10 cellular contexts compared by ENCODE assay signal in genomic region chr4:186727977-186728519, GRCh38. TPM values are rescaled to one million over a fixed set of nuclear protein-coding genes. Genes with fewer than 3 reads are reported as not detected.
DNase-seq lines count a peak whose midpoint lies in the region; TF ChIP-seq lines count a peak whose summit lies in the region.
"Had no signal": no experiment of that assay in that cellular context is flagged by ENCODE, and none has a peak within 500 bp of the region (broad histone marks: within the 10 kb centered on the region; RNA-seq: fewer than 3 reads in every experiment).

No MANE protein-coding gene starts in this region.

- H3K4me2 ChIP-seq in osteoblast (ENCODE audit: insufficient read depth, low read length): peak overlapping the region; percentile 94

- H3K27ac ChIP-seq in SJSA1 (peak overlapping the region; percentile 95), osteoblast (ENCODE audit: low read depth, low read length) (peak overlapping the region; percentile 99), uterus (no peak overlapping the region)

- H2AFZ ChIP-seq in osteoblast (ENCODE audit: low read length): no peak overlapping the region

- H3K9me3 ChIP-seq in SJSA1 (replicated peaks): no peaks in the 10 kb centered on the region
- H3K9me3 ChIP-seq in osteoblast (ENCODE audit: low read depth, low read length): no peaks in the 10 kb centered on the region
- H3K9me3 ChIP-seq in uterus: no peaks in the 10 kb centered on the region

- H4K20me1 ChIP-seq in osteoblast (ENCODE audit: insufficient read depth, low read length): peaks cover 5% of the 10 kb centered on the region

- intact Hi-C loops in uterus (cut with DNase I; ENCODE audit: low total_unique reads): no loop called here

- H3K4me1 ChIP-seq in SJSA1 (replicated peaks) (peaks cover 20% of the 10 kb centered on the region), osteoblast (ENCODE audit: insufficient read depth, low read length) (peaks cover 20% of the 10 kb centered on the region), uterus (no peaks in the 10 kb centered on the region)

- peaks cover 37% of the 10 kb centered on the region for H3K79me2 ChIP-seq in osteoblast (ENCODE audit: insufficient read depth, low read length)

- DNase-seq in ELR (ENCODE audit: low read depth): peak; percentile 54
- DNase-seq in SJSA1 (ENCODE audit: low read depth in 1 of 2, low spot score in 2 of 2): peak; percentile 71 to 78
- peak; percentile 34 for DNase-seq in fibroblast of mammary gland (ENCODE audit: low read depth)
- DNase-seq in osteoblast (ENCODE audit: insufficient read length, low spot score, missing footprints): no peak
- DNase-seq in DMS153 (lab: John Stamatoyannopoulos, UW): no peak
- no peak for DNase-seq in uterus
- no peak for DNase-seq in GDM1 (lab: John Stamatoyannopoulos, UW)
- no peak for DNase-seq in activated effector memory CD4-positive, alpha-beta T cell treated with Interleukin-2 at 50 U/mL for 16 hours
- DNase-seq: NCI-H1694 had no signal

- H3K36me3 ChIP-seq in SJSA1 (peaks cover 38% of the 10 kb centered on the region), osteoblast (ENCODE audit: insufficient read depth, low read length) (no peaks in the 10 kb centered on the region), uterus (no peaks in the 10 kb centered on the region)

- H3K27me3 ChIP-seq in SJSA1 (replicated peaks) (no peaks in the 10 kb centered on the region), osteoblast (ENCODE audit: insufficient read depth, low read length) (no peaks in the 10 kb centered on the region), uterus (no peaks in the 10 kb centered on the region)

- no peak for TF ChIP-seq POLR2A in uterus (IDR thresholded peaks at IDR 0.05)

- TF ChIP-seq CTCF in fibroblast of mammary gland (conservative IDR thresholded peaks at IDR 0.05; ENCODE audit: control insufficient read depth, insufficient read depth, low read depth, low read length) (no peak), osteoblast (IDR thresholded peaks at IDR 0.05; ENCODE audit: extremely low read depth, low read depth, low read length) (peak; percentile 5), uterus (IDR thresholded peaks at IDR 0.05) (no peak)

- peak overlapping the region; percentile 74 for H3K4me3 ChIP-seq in SJSA1
- H3K4me3 ChIP-seq in fibroblast of mammary gland (ENCODE audit: control insufficient read depth, low read depth, low read length): no peak overlapping the region
- peak overlapping the region; percentile 84 for H3K4me3 ChIP-seq in osteoblast (ENCODE audit: insufficient read depth, low read length)
- no peak overlapping the region for H3K4me3 ChIP-seq in uterus

RNA-seq across cellular contexts. Expression of gene FAT1, which starts 4.4 kb away (rescaled TPM):
- 338 and 483 TPM in 2 replicates for total RNA-seq in SJSA1 (2014; rRNA removed; shearing (Covaris generic))
- total RNA-seq in osteoblast: 474 and 522 TPM in 2 replicates
- total RNA-seq in uterus: 100 to 1,000 TPM in 1 of 4 donors, 10 to 100 TPM in 3; 11.5 to 245 (median 52.5) TPM
- total RNA-seq: activated CD8-positive, alpha-beta memory T cell treated with anti-CD3 and anti-CD28 coated beads for 36 hours had no signal

Comparison
In these comparisons a context has a peak if more than half of its experiments do, and no peak if none do; other contexts are left out.
1. DNase-seq: peak in ELR (single experiment), SJSA1 (2 of 2) and fibroblast of mammary gland (single experiment); none in osteoblast (single experiment), DMS153 (single experiment), uterus (0 of 2), GDM1 (single experiment) and activated effector memory CD4-positive, alpha-beta T cell treated with Interleukin-2 at 50 U/mL for 16 hours (single experiment).
2. H3K27ac ChIP-seq: peak in SJSA1 (single experiment) and osteoblast (single experiment); none in uterus (0 of 2).
3. H3K4me3 ChIP-seq: peak in SJSA1 (single experiment) and osteoblast (single experiment); none in fibroblast of mammary gland (single experiment) and uterus (0 of 2).